Comparison of ENCODE assay signal across 8 cellular contexts in the genomic region with DNA sequence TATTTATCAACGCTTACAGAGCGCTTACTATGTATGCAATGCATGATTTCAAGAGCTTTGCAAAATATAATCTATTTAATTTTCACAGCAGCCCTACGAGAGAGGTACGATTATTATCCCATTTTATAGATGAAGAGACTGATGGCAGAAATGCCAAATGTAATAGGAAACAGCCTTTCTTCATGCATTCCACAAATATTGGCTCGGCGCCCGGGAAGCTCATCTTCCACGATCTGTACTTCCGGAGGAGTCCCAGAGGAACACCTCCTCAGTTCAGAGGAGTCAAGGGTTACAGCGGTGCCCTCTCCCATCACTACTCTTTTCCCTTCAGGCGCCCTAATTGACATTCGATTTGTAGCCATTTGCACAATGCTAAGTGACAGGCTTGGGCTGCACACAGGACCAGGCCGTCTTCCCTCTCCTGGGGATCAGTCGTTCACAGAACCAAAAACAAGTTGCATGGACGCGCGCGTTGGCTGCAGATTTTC. TPM values are rescaled to one million over a fixed set of nuclear protein-coding genes. Genes with fewer than 3 reads are reported as not detected.
DNase-seq lines count a peak whose midpoint lies in the region; ATAC-seq and TF ChIP-seq lines count a peak whose summit lies in the region.

No MANE protein-coding gene starts in this region.

- H3K9ac ChIP-seq in PC-3 (ENCODE audit: low read length) = peak overlapping the region; percentile 44

- H3K27ac ChIP-seq in CD4-positive, alpha-beta T cell (ENCODE audit: low read depth, low read length) = peak overlapping the region; percentile 91
- H3K27ac ChIP-seq in PC-3 (ENCODE audit: low read length) = peak overlapping the region; percentile 77
- H3K27ac ChIP-seq in ectodermal cell (ENCODE audit: insufficient read depth, low read depth, low read length, poor library complexity, severe bottlenecking) = peak overlapping the region; percentile 92
- H3K27ac ChIP-seq in muscle layer of duodenum (ENCODE audit: low read length) = peak overlapping the region; percentile 23

- no peaks in the 10 kb centered on the region for H3K9me3 ChIP-seq in CD4-positive, alpha-beta T cell (ENCODE audit: control insufficient read depth, low read length)
- no peaks in the 10 kb centered on the region for H3K9me3 ChIP-seq in PC-3 (ENCODE audit: low read length)
- H3K9me3 ChIP-seq in ectodermal cell (ENCODE audit: control insufficient read depth, low read length) = no peaks in the 10 kb centered on the region
- H3K9me3 ChIP-seq in muscle layer of duodenum (ENCODE audit: control insufficient read depth in 1 of 2, low read length in 2 of 2) = no peaks in the 10 kb centered on the region

- no peaks in the 10 kb centered on the region for H3K9me3 Mint-ChIP-seq in CD4-positive, alpha-beta T cell

- CTCF ChIA-PET in CD4-positive, alpha-beta T cell (lab: Charles Lee) = interaction anchor here (0.9 to 1.4 kb wide), 2 partner anchors 106 to 131 kb away, joined by 3 read pairs; no protein-coding TSS in a partner anchor
- CTCF ChIA-PET in PC-3 (lab: Charles Lee) = interaction anchor here (0.7 kb wide), 1 partner anchor 133 kb away, joined by 3 read pairs; no protein-coding TSS in a partner anchor

- H3K79me2 ChIP-seq in PC-3 (ENCODE audit: low read length) = peaks cover 34% of the 10 kb centered on the region

- POLR2A ChIA-PET in CD4-positive, alpha-beta T cell (lab: Charles Lee) = interaction anchor here (0.9 to 2.4 kb wide), 8 partner anchors 9 to 259 kb away, joined by 3 to 9 read pairs (median 5); a partner anchor contains a TSS
- POLR2A ChIA-PET in PC-3 (lab: Charles Lee; ENCODE audit: unreplicated experiment) = no interaction called here

- no peaks in the 10 kb centered on the region for H3K27me3 Mint-ChIP-seq in CD4-positive, alpha-beta T cell

- no peak for TF ChIP-seq POLR2A in GM18505 (IDR thresholded peaks at IDR 0.05; ENCODE audit: borderline replicate concordance, extremely low read depth, insufficient read depth, insufficient read length)

- no peaks in the 10 kb centered on the region for H3K27me3 ChIP-seq in CD4-positive, alpha-beta T cell (ENCODE audit: control insufficient read depth, insufficient read depth, low read length)
- H3K27me3 ChIP-seq in PC-3 (ENCODE audit: low read length) (no peaks in the 10 kb centered on the region), ectodermal cell (ENCODE audit: control insufficient read depth, insufficient read depth, low read length, poor library complexity, severe bottlenecking) (peaks cover 5% of the 10 kb centered on the region), muscle layer of duodenum (ENCODE audit: low read depth, low read length) (no peaks in the 10 kb centered on the region)

- H2AFZ ChIP-seq in PC-3 (ENCODE audit: low read length) = peak overlapping the region; percentile 91

- H4K20me1 ChIP-seq in PC-3 (ENCODE audit: low read length) = peaks cover 22% of the 10 kb centered on the region; the same call in 1 of the 2 replicates

- peak overlapping the region; percentile 77 for H3K4me3 ChIP-seq in PC-3 (ENCODE audit: low read length)
- H3K4me3 ChIP-seq in ectodermal cell (ENCODE audit: insufficient read depth, low read depth, low read length) = peak overlapping the region; percentile 84
- peak overlapping the region; percentile 30 to 94 for H3K4me3 ChIP-seq in muscle layer of duodenum (ENCODE audit: low read depth in 1 of 2, low read length in 2 of 2)

- H3K4me1 Mint-ChIP-seq in CD4-positive, alpha-beta T cell (ENCODE audit: low read depth) = peaks cover 16% of the 10 kb centered on the region

- H3K4me2 ChIP-seq in PC-3 (ENCODE audit: low read length) = peak overlapping the region; percentile 93

- 19 to 20% methylated on average over 18 of the region's 18 CpGs for WGBS in ectodermal cell, 2 experiments

- peaks cover 5% of the 10 kb centered on the region for H3F3A ChIP-seq in PC-3 (ENCODE audit: low read length, unreplicated experiment)

- no peaks in the 10 kb centered on the region; the same call in 1 of the 2 replicates for H3K36me3 ChIP-seq in PC-3 (ENCODE audit: low read depth, low read length)
- no peaks in the 10 kb centered on the region for H3K36me3 ChIP-seq in ectodermal cell (ENCODE audit: control insufficient read depth, insufficient read depth, low read length)
- peaks cover 0 to 8% of the 10 kb centered on the region in 2 donors for H3K36me3 ChIP-seq in muscle layer of duodenum (ENCODE audit: control insufficient read depth in 1 of 2, insufficient read depth in 2 of 2, low read length in 2 of 2)

- ATAC-seq in CD4-positive, alpha-beta T cell (ENCODE audit: poor library complexity) = no peak
- ATAC-seq in HG03039 (IDR thresholded peaks at IDR 0.05; ENCODE audit: unreplicated experiment) (peak; percentile 1), PC-3 (no peak), GM18505 (IDR thresholded peaks at IDR 0.05; ENCODE audit: unreplicated experiment) (no peak)

- H3K4me1 ChIP-seq in PC-3 (ENCODE audit: insufficient read depth, low read length) (peaks cover 35% of the 10 kb centered on the region), ectodermal cell (ENCODE audit: control insufficient read depth, insufficient read depth, low read length) (peaks cover 17% of the 10 kb centered on the region), muscle layer of duodenum (ENCODE audit: control insufficient read depth in 1 of 2, insufficient read depth in 2 of 2, low read length in 2 of 2) (peaks cover 13 to 53% of the 10 kb centered on the region in 2 donors)

- DNase-seq in CD4-positive, alpha-beta T cell = no peak
- DNase-seq in PC-3 = peak; percentile 51
- no peak for DNase-seq in iPS-NIHi7 (ENCODE audit: extremely low spot score)
- no peak for DNase-seq in DMS114 treated with DMSO at 0.1 percent for 48 hours (lab: John Stamatoyannopoulos, UW; ENCODE audit: unreplicated experiment)

- no peaks in the 10 kb centered on the region for H3K9me2 ChIP-seq in PC-3 (replicated peaks; ENCODE audit: low read length)

- no peak for TF ChIP-seq CTCF in CD4-positive, alpha-beta T cell (IDR thresholded peaks at IDR 0.05)
- no peak for TF ChIP-seq CTCF in PC-3 (conservative IDR thresholded peaks at IDR 0.05; ENCODE audit: low read depth, low read length)

- intact Hi-C loops in CD4-positive, alpha-beta T cell (cut with DNase I, micrococcal nuclease) = loop anchor here (5.0 to 10.0 kb wide), 6 partner anchors 55 to 413 kb away; a partner anchor contains a TSS
- intact Hi-C loops in PC-3 (cut with micrococcal nuclease) = loop anchor here (5.0 to 10.0 kb wide), 3 partner anchors 33 to 395 kb away; a partner anchor contains a TSS

- H3K36me3 Mint-ChIP-seq in CD4-positive, alpha-beta T cell (ENCODE audit: low read depth) = peaks cover 3% of the 10 kb centered on the region

- H3K27ac Mint-ChIP-seq in CD4-positive, alpha-beta T cell = peak overlapping the region; percentile 84

- peak overlapping the region; percentile 95 for H3K4me3 Mint-ChIP-seq in CD4-positive, alpha-beta T cell

- TSS peak; percentile 71 for BruUV-seq in PC-3 (replicated peaks; lab: Mats Ljungman, UMichigan)

RNA-seq across cellular contexts. Expression of a gene that starts 1.1 kb away (rescaled TPM):
- total RNA-seq in CD4-positive, alpha-beta T cell = 10 to 100 TPM; 15.7 to 16.1 TPM
- 23.6 and 31.2 TPM in 2 replicates for total RNA-seq in PC-3 (2014; rRNA removed)
- 58.6 TPM for polyA plus RNA-seq in ectodermal cell (2013, experiment 1 of 4)
- polyA plus RNA-seq in ectodermal cell (2013, experiment 2 of 4) = 69.1 TPM
- 42.9 TPM for polyA plus RNA-seq in ectodermal cell (2013, experiment 3 of 4)
- polyA plus RNA-seq in ectodermal cell (2013, experiment 4 of 4) = 48.9 TPM

RNA-seq across cellular contexts. Expression of a gene that starts 9.0 kb away (rescaled TPM):
- total RNA-seq in CD4-positive, alpha-beta T cell = 10 to 100 TPM; 24.5 to 26.9 TPM
- 245 and 330 TPM in 2 replicates for total RNA-seq in PC-3 (2014; rRNA removed)
- 189 TPM for polyA plus RNA-seq in ectodermal cell (2013, experiment 1 of 4)
- polyA plus RNA-seq in ectodermal cell (2013, experiment 2 of 4) = 175 TPM
- polyA plus RNA-seq in ectodermal cell (2013, experiment 3 of 4) = 217 TPM
- 216 TPM for polyA plus RNA-seq in ectodermal cell (2013, experiment 4 of 4)

Comparison
In these comparisons a context has a peak if more than half of its experiments do, and no peak if none do; other contexts are left out.
1. H3K27ac ChIP-seq: peak in every context shown above with its lines; median percentile 92 in ectodermal cell; 91 in CD4-positive, alpha-beta T cell; 77 in PC-3; 23 in muscle layer of duodenum.